In the genomic region with DNA sequence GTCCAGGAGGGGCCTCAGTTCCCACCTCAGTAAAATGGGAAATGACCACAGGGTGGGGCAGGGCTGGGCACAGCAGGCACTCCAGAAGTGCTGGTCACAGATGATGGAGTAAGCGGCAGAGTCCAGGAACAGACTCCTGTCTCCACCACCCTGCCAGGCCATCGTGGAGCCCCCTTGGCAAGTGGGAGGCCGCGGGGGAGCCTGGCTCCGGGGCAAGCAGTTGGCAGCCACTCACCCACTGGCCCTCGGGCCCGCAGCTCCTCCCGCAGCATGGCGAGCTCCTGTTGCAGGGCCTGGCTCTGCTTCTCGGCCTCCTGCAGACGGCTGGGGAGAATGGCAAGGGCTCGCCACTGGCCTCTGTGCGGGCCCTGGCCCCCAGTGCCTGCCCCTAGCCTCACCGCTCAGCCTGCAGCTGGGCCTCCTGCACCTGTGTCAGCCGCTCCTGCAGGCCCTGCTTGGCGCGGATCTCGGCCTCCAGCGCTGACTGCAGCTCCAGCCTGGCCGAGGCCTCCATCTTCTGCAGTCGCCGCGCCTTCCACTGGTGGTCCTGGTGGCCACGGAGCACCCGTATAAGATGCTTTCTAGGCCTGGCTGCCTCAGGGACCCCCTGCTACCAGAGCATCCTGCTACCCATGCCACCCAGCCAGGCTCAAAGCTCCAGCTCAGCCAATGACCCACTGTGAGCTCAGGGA, we compare ENCODE assay signal across 15 cellular contexts. TPM values are rescaled to one million over a fixed set of nuclear protein-coding genes. Genes with fewer than 3 reads are reported as not detected.
DNase-seq lines count a peak whose midpoint lies in the region; ATAC-seq and TF ChIP-seq lines count a peak whose summit lies in the region.
"Had no signal": no experiment of that assay in that cellular context is flagged by ENCODE, and none has a peak within 500 bp of the region (broad histone marks: within the 10 kb centered on the region; RNA-seq: fewer than 3 reads in every experiment).

No MANE protein-coding gene starts in this region.

- DNase-seq in GM23338 (ENCODE audit: low spot score) (no peak), RWPE1 (ENCODE audit: low spot score) (no peak), osteoblast (ENCODE audit: insufficient read length, low spot score, missing footprints) (peak; percentile 81), stomach (no peak)
- no peak for DNase-seq in effector CD4-positive, alpha-beta T cell
- DNase-seq: Calu3; CD8-positive, alpha-beta T cell; DMS 273 treated with DMSO at 0.1 percent for 48 hours; DMS53; DND-41; EL; H9 had no signal

- TF ChIP-seq EP300 in stomach (IDR thresholded peaks at IDR 0.05) = no peak

- no peak overlapping the region for H3K27ac Mint-ChIP-seq in GM23338
- H3K27ac Mint-ChIP-seq: B cell; CD8-positive, alpha-beta T cell had no signal

- TF ChIP-seq POLR2A in stomach (IDR thresholded peaks at IDR 0.05) = no peak

- H3K9me3 ChIP-seq in osteoblast (ENCODE audit: low read depth, low read length) = no peaks in the 10 kb centered on the region
- H3K9me3 ChIP-seq in stomach = no peaks in the 10 kb centered on the region
- H3K9me3 ChIP-seq: BLaER1 treated with 17β-estradiol and CSF1 and Interleukin-3, amounts not matched to agents 10 nM and 100 nM had no signal

- TF ChIP-seq CTCF in GM23338 (conservative IDR thresholded peaks at IDR 0.05; ENCODE audit: low read depth in 2 of 2) = no peak
- TF ChIP-seq CTCF in RWPE1 (conservative IDR thresholded peaks at IDR 0.05; ENCODE audit: low read depth) = no peak
- TF ChIP-seq CTCF in osteoblast (IDR thresholded peaks at IDR 0.05; ENCODE audit: extremely low read depth, low read depth, low read length) = no peak
- no peak for TF ChIP-seq CTCF in stomach (IDR thresholded peaks at IDR 0.05)

- no peaks in the 10 kb centered on the region for H3K9me3 Mint-ChIP-seq in GM23338
- H3K9me3 Mint-ChIP-seq: CD8-positive, alpha-beta T cell; H9 had no signal

- POLR2A ChIA-PET in RWPE1 (lab: Yijun Ruan, JAX; ENCODE audit: low non-redundant PET) = no interaction called here

- H3K36me3 Mint-ChIP-seq in GM23338 (ENCODE audit: low read depth) = peaks cover 4% of the 10 kb centered on the region; the same call in 2 of the 3 replicates

- peaks cover 2% of the 10 kb centered on the region for H3K27me3 Mint-ChIP-seq in GM23338 (ENCODE audit: insufficient read depth, low read depth, poor library complexity)
- H3K27me3 Mint-ChIP-seq: B cell had no signal

- intact Hi-C loops in stomach (cut with DNase I; ENCODE audit: low total_unique reads) = no loop called here

- WGBS in stomach, 5 donors = 89 to 99% (median 96%) methylated on average over 10 to 25 of the region's 25 CpGs

- H3K27me3 ChIP-seq in GM23338 (ENCODE audit: insufficient read depth) (no peaks in the 10 kb centered on the region), osteoblast (ENCODE audit: insufficient read depth, low read length) (no peaks in the 10 kb centered on the region), stomach (no peaks in the 10 kb centered on the region)

- H3K4me1 ChIP-seq in GM23338 (ENCODE audit: insufficient read depth) (no peaks in the 10 kb centered on the region), osteoblast (ENCODE audit: insufficient read depth, low read length) (no peaks in the 10 kb centered on the region), stomach (peaks cover 0 to 16% (median 9%) of the 10 kb centered on the region in 4 donors)

- ATAC-seq in GM23338 = peak; percentile 27; the same call in 1 of the 3 replicates
- ATAC-seq: CD8-positive, alpha-beta T cell; GM12878 had no signal

- H3K4me3 Mint-ChIP-seq in GM23338 = no peak overlapping the region
- H3K4me3 Mint-ChIP-seq: B cell; CD8-positive, alpha-beta T cell; H9 had no signal

- H3K36me3 ChIP-seq in GM23338 (ENCODE audit: insufficient read depth) = no peaks in the 10 kb centered on the region
- no peaks in the 10 kb centered on the region for H3K36me3 ChIP-seq in osteoblast (ENCODE audit: insufficient read depth, low read length)
- peaks cover 6 to 86% (median 76%) of the 10 kb centered on the region in 4 donors for H3K36me3 ChIP-seq in stomach
- H3K36me3 ChIP-seq: BLaER1 treated with 17β-estradiol and CSF1 and Interleukin-3, amounts not matched to agents 10 nM and 100 nM had no signal

- H4K20me1 ChIP-seq in GM23338 (replicated peaks; ENCODE audit: insufficient read depth) (no peaks in the 10 kb centered on the region), osteoblast (ENCODE audit: insufficient read depth, low read length) (no peaks in the 10 kb centered on the region)

- H3K9me2 ChIP-seq in GM23338 (ENCODE audit: insufficient read depth) = no peaks in the 10 kb centered on the region

- no peaks in the 10 kb centered on the region for H3F3A ChIP-seq in GM23338 (replicated peaks; ENCODE audit: low read depth)

- no peaks in the 10 kb centered on the region for H3K4me1 Mint-ChIP-seq in GM23338
- H3K4me1 Mint-ChIP-seq: B cell, H9 had no signal

- H3K27ac ChIP-seq in GM23338 (ENCODE audit: low read depth) (no peak overlapping the region), RWPE1 (peak overlapping the region; percentile 99), osteoblast (ENCODE audit: low read depth, low read length) (no peak overlapping the region), stomach (peak overlapping the region in 1 of 5 donors; percentile 73)
- H3K27ac ChIP-seq: BLaER1 treated with 17β-estradiol and CSF1 and Interleukin-3, amounts not matched to agents 10 nM and 100 nM had no signal

- H2AFZ ChIP-seq in GM23338 = no peak overlapping the region
- H2AFZ ChIP-seq in osteoblast (ENCODE audit: low read length) = no peak overlapping the region

- CTCF ChIA-PET in RWPE1 (lab: Yijun Ruan, JAX) = no interaction called here

- H3K79me2 ChIP-seq in GM23338 (replicated peaks; ENCODE audit: insufficient read depth) (no peaks in the 10 kb centered on the region), osteoblast (ENCODE audit: insufficient read depth, low read length) (no peaks in the 10 kb centered on the region)

- H3K4me3 ChIP-seq in GM23338 = no peak overlapping the region
- H3K4me3 ChIP-seq in osteoblast (ENCODE audit: insufficient read depth, low read length) = no peak overlapping the region
- no peak overlapping the region for H3K4me3 ChIP-seq in stomach
- H3K4me3 ChIP-seq: BLaER1 treated with 17β-estradiol and CSF1 and Interleukin-3, amounts not matched to agents 10 nM and 100 nM; GM12878 had no signal

- H3K4me2 ChIP-seq in GM23338 (no peak overlapping the region), osteoblast (ENCODE audit: insufficient read depth, low read length) (no peak overlapping the region)
- H3K4me2 ChIP-seq: BLaER1 treated with 17β-estradiol and CSF1 and Interleukin-3, amounts not matched to agents 10 nM and 100 nM had no signal

TF ChIP-seq in GM23338, 12 proteins besides CTCF, POLR2A, EP300 and RAD21:
- no peak for TF ChIP-seq ETS1 (IDR thresholded peaks at IDR 0.05)
- no peak for TF ChIP-seq JUNB (IDR thresholded peaks at IDR 0.05; ENCODE audit: unreplicated experiment)
- no peak for TF ChIP-seq POLR2AphosphoS5 (IDR thresholded peaks at IDR 0.05; ENCODE audit: low read depth)
- TF ChIP-seq ZNF114 (CRISPR knock-in tag; IDR thresholded peaks at IDR 0.05) = no peak

RNA-seq across cellular contexts. Expression of gene CDC42BPG, which starts 10.3 kb away (rescaled TPM):
- total RNA-seq in GM23338 (2014; rRNA removed; shearing (Covaris generic)) = 10.1 and 11.6 TPM in 2 replicates
- polyA plus RNA-seq in GM23338 (2016; fragmentation: Nextera tagmentation; extraction: Ambion mirVana) (1.8 and 2.3 TPM in 2 replicates), stomach (10 to 100 TPM in 2 of 3 donors, 1 to 10 TPM in 1; 8.9 to 20.0 (median 10.9) TPM)
- total RNA-seq in osteoblast (under 0.01 and 0.29 TPM in 2 replicates), stomach (10 to 100 TPM; 10.3 to 66.5 (median 53.3) TPM)

RNA-seq across cellular contexts. Expression of gene MEN1, which starts 23.8 kb away (rescaled TPM):
- total RNA-seq in GM23338 (2014; rRNA removed; shearing (Covaris generic)) = 38.9 and 45.2 TPM in 2 replicates
- polyA plus RNA-seq in GM23338 (2016; fragmentation: Nextera tagmentation; extraction: Ambion mirVana) (27.2 and 31.6 TPM in 2 replicates), stomach (10 to 100 TPM; 12.9 to 16.4 (median 13.6) TPM)
- total RNA-seq in osteoblast (12.3 and 13.3 TPM in 2 replicates), stomach (10 to 100 TPM in 4 of 5 donors, 1 to 10 TPM in 1; 9.4 to 62.5 (median 16.9) TPM)

RNA-seq across cellular contexts. Expression of gene MAP4K2, which starts 31.2 kb away (rescaled TPM):
- total RNA-seq in GM23338 (2014; rRNA removed; shearing (Covaris generic)) = 32.3 and 42.6 TPM in 2 replicates
- 9.9 and 11.2 TPM in 2 replicates for polyA plus RNA-seq in GM23338 (2016; fragmentation: Nextera tagmentation; extraction: Ambion mirVana)
- 6.2 and 9.8 TPM in 2 replicates for total RNA-seq in osteoblast
- total RNA-seq in stomach = 10 to 100 TPM in 2 of 5 donors, 1 to 10 TPM in 3; 2.3 to 66.9 (median 9.0) TPM
- polyA plus RNA-seq in stomach = 10 to 100 TPM; 13.0 to 20.9 (median 13.8) TPM

RNA-seq across cellular contexts. Expression of gene EHD1, which starts 44.2 kb away (rescaled TPM):
- 43.8 and 69.7 TPM in 2 replicates for total RNA-seq in GM23338 (2014; rRNA removed; shearing (Covaris generic))
- polyA plus RNA-seq in GM23338 (2016; fragmentation: Nextera tagmentation; extraction: Ambion mirVana) = 16.7 and 16.9 TPM in 2 replicates
- 51.3 and 51.4 TPM in 2 replicates for total RNA-seq in osteoblast
- total RNA-seq in stomach = 100 to 1,000 TPM in 2 of 5 donors, 10 to 100 TPM in 3; 23.3 to 160 (median 56.2) TPM
- 10 to 100 TPM; 17.9 to 24.6 (median 19.4) TPM for polyA plus RNA-seq in stomach

RNA-seq across cellular contexts. Expression of gene SF1, which starts 55.8 kb away (rescaled TPM):
- total RNA-seq in GM23338 (2014; rRNA removed; shearing (Covaris generic)) = 235 and 252 TPM in 2 replicates
- polyA plus RNA-seq in GM23338 (2016; fragmentation: Nextera tagmentation; extraction: Ambion mirVana) = 76.9 and 82.9 TPM in 2 replicates
- total RNA-seq in osteoblast = 114 and 130 TPM in 2 replicates
- 100 to 1,000 TPM; 235 to 341 (median 279) TPM for total RNA-seq in stomach
- polyA plus RNA-seq in stomach = 10 to 100 TPM; 57.5 to 72.1 (median 63.4) TPM
